ENCODE assay signal across 16 cellular contexts in genomic region chr10:114624941-114625780, GRCh38. TPM values are rescaled to one million over a fixed set of nuclear protein-coding genes. Genes with fewer than 3 reads are reported as not detected.
DNase-seq lines count a peak whose midpoint lies in the region; ATAC-seq, FAIRE-seq and TF ChIP-seq lines count a peak whose summit lies in the region.
"Had no signal": no experiment of that assay in that cellular context is flagged by ENCODE, and none has a peak within 500 bp of the region (broad histone marks: within the 10 kb centered on the region; RNA-seq: fewer than 3 reads in every experiment).

No MANE protein-coding gene starts in this region.

- ATAC-seq in Panc1 (peak; percentile 7; the same call in 1 of the 2 replicates), left lobe of liver (no peak), GM19023 (IDR thresholded peaks at IDR 0.05; ENCODE audit: unreplicated experiment) (no peak)
- peak; percentile 29 for ATAC-seq in stimulated activated effector memory CD8-positive, alpha-beta T cell treated with anti-CD3 and anti-CD28 coated beads, Interleukin-12 subunit alpha, Interleukin-12 subunit beta, amount 100 ng/mL, for 72 hours

- no peak for FAIRE-seq in small intestine (lab: Jason Lieb, UNC)

- H3K27ac ChIP-seq in Panc1 (ENCODE audit: low read length) (peak overlapping the region; percentile 95), esophagus muscularis mucosa (replicated peaks in 1 of 4) (peak overlapping the region; percentile 53 to 60 (median 60)), small intestine (ENCODE audit: low read depth in 1 of 2, low read length in 1 of 2) (no peak overlapping the region)
- H3K27ac ChIP-seq: parathyroid adenoma had no signal

- no peak overlapping the region for H3K27ac Mint-ChIP-seq in stimulated activated effector memory CD8-positive, alpha-beta T cell treated with anti-CD3 and anti-CD28 coated beads, Interleukin-12 subunit alpha, Interleukin-12 subunit beta, amount 100 ng/mL, for 72 hours
- no peak overlapping the region for H3K27ac Mint-ChIP-seq in nephron progenitor cell
- H3K27ac Mint-ChIP-seq: CD14-positive monocyte, mesothelial cell of epicardium had no signal

- POLR2A ChIA-PET in Panc1 (lab: Charles Lee), result interaction anchor here (0.6 to 1.0 kb wide), 5 partner anchors 14 to 87 kb away, joined by 3 to 17 read pairs (median 3); no protein-coding TSS in a partner anchor

- intact Hi-C loops in Panc1 (cut with micrococcal nuclease; ENCODE audit: unreplicated experiment), result no loop called here
- intact Hi-C loops in esophagus muscularis mucosa (cut with DNase I), result no loop called here

- H3K4me1 Mint-ChIP-seq in stimulated activated effector memory CD8-positive, alpha-beta T cell treated with anti-CD3 and anti-CD28 coated beads, Interleukin-12 subunit alpha, Interleukin-12 subunit beta, amount 100 ng/mL, for 72 hours, result peaks cover 5% of the 10 kb centered on the region
- peaks cover 21% of the 10 kb centered on the region for H3K4me1 Mint-ChIP-seq in nephron progenitor cell
- H3K4me1 Mint-ChIP-seq: CD14-positive monocyte had no signal

- no peak overlapping the region for H3K4me3 Mint-ChIP-seq in stimulated activated effector memory CD8-positive, alpha-beta T cell treated with anti-CD3 and anti-CD28 coated beads, Interleukin-12 subunit alpha, Interleukin-12 subunit beta, amount 100 ng/mL, for 72 hours
- no peak overlapping the region for H3K4me3 Mint-ChIP-seq in nephron progenitor cell
- H3K4me3 Mint-ChIP-seq: brain, CD14-positive monocyte, mesothelial cell of epicardium had no signal

- WGBS in esophagus muscularis mucosa, result 91% methylated on average over 5 of the region's 5 CpGs
- WGBS in small intestine, 3 donors, result 79 to 89% (median 85%) methylated on average over 5 of the region's 5 CpGs

- H3K4me1 ChIP-seq in Panc1 (ENCODE audit: control insufficient read depth, insufficient read depth, low read length), result peaks cover 99% of the 10 kb centered on the region
- peaks cover 30 to 71% (median 45%) of the 10 kb centered on the region in 4 donors for H3K4me1 ChIP-seq in esophagus muscularis mucosa
- peaks cover 0 to 4% of the 10 kb centered on the region in 2 donors for H3K4me1 ChIP-seq in small intestine (ENCODE audit: control insufficient read depth in 2 of 2, insufficient read depth in 1 of 2, low read depth in 1 of 2, low read length in 1 of 2)
- H3K4me1 ChIP-seq: parathyroid adenoma had no signal

- CTCF ChIA-PET in Panc1 (lab: Charles Lee), result interaction anchor here (0.6 kb wide), 2 partner anchors 161 to 193 kb away, joined by 3 to 7 read pairs; no protein-coding TSS in a partner anchor

- H3K4me3 ChIP-seq in Panc1 (ENCODE audit: low read depth in 2 of 2, low read length in 2 of 2) (no peak overlapping the region), esophagus muscularis mucosa (no peak overlapping the region), small intestine (ENCODE audit: low read depth in 1 of 2, low read length in 2 of 2) (no peak overlapping the region)

- no peak for TF ChIP-seq EP300 in esophagus muscularis mucosa (IDR thresholded peaks at IDR 0.05)

- H3K27me3 Mint-ChIP-seq in nephron progenitor cell (ENCODE audit: low read depth, poor library complexity), result peaks cover 21% of the 10 kb centered on the region

- H3K9me3 Mint-ChIP-seq in stimulated activated effector memory CD8-positive, alpha-beta T cell treated with anti-CD3 and anti-CD28 coated beads, Interleukin-12 subunit alpha, Interleukin-12 subunit beta, amount 100 ng/mL, for 72 hours, result no peaks in the 10 kb centered on the region
- H3K9me3 Mint-ChIP-seq in nephron progenitor cell, result peaks cover 12% of the 10 kb centered on the region
- H3K9me3 Mint-ChIP-seq: mesothelial cell of epicardium had no signal

- BruUV-seq in Panc1 (replicated peaks; lab: Mats Ljungman, UMichigan), result no TSS peak

- no peaks in the 10 kb centered on the region for H3K36me3 Mint-ChIP-seq in stimulated activated effector memory CD8-positive, alpha-beta T cell treated with anti-CD3 and anti-CD28 coated beads, Interleukin-12 subunit alpha, Interleukin-12 subunit beta, amount 100 ng/mL, for 72 hours
- no peaks in the 10 kb centered on the region for H3K36me3 Mint-ChIP-seq in nephron progenitor cell (ENCODE audit: low read depth)
- H3K36me3 Mint-ChIP-seq: CD14-positive monocyte, mesothelial cell of epicardium had no signal

- no peaks in the 10 kb centered on the region; the same call in 1 of the 2 replicates for H3K36me3 ChIP-seq in Panc1 (ENCODE audit: control insufficient read depth, insufficient read depth, low read length)
- H3K36me3 ChIP-seq in esophagus muscularis mucosa, result peaks cover 0 to 34% (median 0%) of the 10 kb centered on the region in 4 donors
- no peaks in the 10 kb centered on the region for H3K36me3 ChIP-seq in small intestine (ENCODE audit: control insufficient read depth in 2 of 2, insufficient read depth in 2 of 2, low read length in 2 of 2)

- H3K27me3 ChIP-seq in Panc1 (ENCODE audit: control insufficient read depth, insufficient read depth, low read length) (no peaks in the 10 kb centered on the region), esophagus muscularis mucosa (peaks cover 0 to 12% (median 0%) of the 10 kb centered on the region in 4 donors), small intestine (ENCODE audit: control insufficient read depth in 2 of 2, insufficient read depth in 2 of 2, low read length in 2 of 2) (no peaks in the 10 kb centered on the region)

- TF ChIP-seq POLR2A in esophagus muscularis mucosa (IDR thresholded peaks at IDR 0.05; ENCODE audit: low read depth), result no peak

- in situ Hi-C loops in Panc1 (cut with HindIII; ENCODE audit: low pct_unique_long_range_greater_than_20kb, low sequenced_read_pairs), result no loop called here

- TF ChIP-seq CTCF in Panc1 (IDR thresholded peaks at IDR 0.05) (no peak), esophagus muscularis mucosa (IDR thresholded peaks at IDR 0.05) (no peak), nephron progenitor cell (IDR thresholded peaks at IDR 0.05) (no peak)

- DNase-seq in ELR (ENCODE audit: low read depth) (peak; percentile 74), Panc1 (ENCODE audit: low read depth, low spot score) (no peak), esophagus muscularis mucosa (ENCODE audit: extremely low spot score) (no peak), small intestine (no peak), left lobe of liver (ENCODE audit: low spot score) (no peak), nephron progenitor cell (no peak)
- no peak for DNase-seq in stimulated activated effector memory CD8-positive, alpha-beta T cell treated with anti-CD3 and anti-CD28 coated beads, Interleukin-12 subunit alpha, Interleukin-12 subunit beta, amount 100 ng/mL, for 72 hours (ENCODE audit: low spot score in 2 of 2)
- DNase-seq: activated CD4-positive, alpha-beta T cell treated with anti-CD3 and anti-CD28 coated beads, Interleukin-2, amount 50 U/mL, for 1 hour; hypothalamus; stimulated activated CD8-positive, alpha-beta memory T cell treated with anti-CD3 and anti-CD28 coated beads, Interleukin-4, amount 100 ng/mL, for 48 hours; T-helper 2 cell had no signal

- H3K9me3 ChIP-seq in Panc1 (ENCODE audit: control insufficient read depth, insufficient read depth, low read depth, low read length), result no peaks in the 10 kb centered on the region; the same call in 1 of the 2 replicates
- peaks cover 0 to 9% (median 4%) of the 10 kb centered on the region in 4 donors for H3K9me3 ChIP-seq in esophagus muscularis mucosa
- H3K9me3 ChIP-seq in small intestine (ENCODE audit: control insufficient read depth, low read depth), result no peaks in the 10 kb centered on the region

RNA-seq across cellular contexts. Expression of gene ABLIM1, which starts 32.9 kb away (rescaled TPM):
- total RNA-seq in Panc1 (2021; ENCODE audit: unreplicated experiment) (274 TPM), esophagus muscularis mucosa (100 to 1,000 TPM in 3 of 4 donors, 10 to 100 TPM in 1; 83.1 to 145 (median 120) TPM), left lobe of liver (47.0 TPM)
- 97.4 TPM for polyA plus RNA-seq in Panc1 (2012; ENCODE audit: insufficient read length)
- 10 to 100 TPM; 25.7 to 41.4 (median 32.2) TPM for polyA plus RNA-seq in small intestine

Comparison
In these comparisons a context has a peak if more than half of its experiments do, and no peak if none do; other contexts are left out.
1. ATAC-seq: peak in Panc1 (single experiment) and stimulated activated effector memory CD8-positive, alpha-beta T cell treated with anti-CD3 and anti-CD28 coated beads, Interleukin-12 subunit alpha, Interleukin-12 subunit beta, amount 100 ng/mL, for 72 hours (single experiment); none in left lobe of liver (single experiment) and GM19023 (single experiment).
2. H3K27ac ChIP-seq: peak in Panc1 (single experiment) and esophagus muscularis mucosa (4 of 4); none in small intestine (0 of 2).